In the genomic region with DNA sequence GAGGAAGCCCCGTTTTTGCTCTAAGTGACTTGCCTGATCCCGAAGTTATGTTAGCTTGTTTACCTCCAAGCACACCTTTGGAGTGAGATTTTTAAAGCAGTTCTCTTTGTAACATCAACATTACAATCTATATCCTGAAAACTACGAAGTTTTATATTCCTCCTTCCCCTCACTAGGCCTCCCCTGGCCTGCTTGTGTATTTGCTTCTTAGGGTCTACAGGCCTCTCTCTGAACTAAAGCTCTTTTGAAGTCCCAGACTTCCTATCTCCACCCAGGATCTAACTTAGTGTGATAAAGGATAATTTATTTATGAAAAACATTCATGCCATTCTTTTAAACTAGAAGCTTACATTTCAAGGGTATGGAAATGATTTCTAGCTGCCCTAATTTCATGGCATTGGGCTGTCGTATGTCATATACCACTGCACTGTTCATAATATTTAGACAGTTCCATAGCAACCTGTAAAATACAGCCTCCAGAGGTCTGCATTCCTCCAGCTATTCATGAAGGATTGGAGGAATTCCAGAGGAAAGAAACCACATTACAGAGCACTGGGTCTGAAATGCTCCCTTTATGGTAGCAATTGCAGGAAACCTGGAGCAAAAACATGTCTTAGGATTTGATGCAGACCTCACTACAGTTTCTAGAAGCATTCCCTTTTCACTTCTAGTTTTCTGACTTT, we compare ENCODE assay signal across 8 cellular contexts. TPM values are rescaled to one million over a fixed set of nuclear protein-coding genes. Genes with fewer than 3 reads are reported as not detected.
DNase-seq lines count a peak whose midpoint lies in the region; ATAC-seq, FAIRE-seq and TF ChIP-seq lines count a peak whose summit lies in the region.

No MANE protein-coding gene starts in this region.

- H3K4ac ChIP-seq in H9 (ENCODE audit: low read depth, low read length): no peak overlapping the region

- no peak overlapping the region for H2BK15ac ChIP-seq in H9 (ENCODE audit: low read depth, low read length)

- peak overlapping the region; percentile 92 for H2BK120ac ChIP-seq in H9 (ENCODE audit: low read depth, low read length, poor library complexity, severe bottlenecking)

- peak overlapping the region; percentile 94 for H2BK20ac ChIP-seq in H9 (ENCODE audit: low read depth, low read length, poor library complexity, severe bottlenecking)

- H4K91ac ChIP-seq in H9 (ENCODE audit: insufficient read length, low read depth, low read length): no peak overlapping the region

- no peaks in the 10 kb centered on the region for H3K23me2 ChIP-seq in H9 (ENCODE audit: insufficient read length, low read depth, low read length, poor library complexity, severe bottlenecking)

- peak; percentile 25 for FAIRE-seq in A204.1 (lab: Jason Lieb, UNC)

- H4K8ac ChIP-seq in H9 (replicated peaks; ENCODE audit: insufficient read length, low read depth, low read length): no peak overlapping the region

- H3K9me3 ChIP-seq in H9 (ENCODE audit: control insufficient read depth, low read depth, low read length): no peaks in the 10 kb centered on the region

- peak overlapping the region; percentile 69 for H4K5ac ChIP-seq in H9 (ENCODE audit: insufficient read length, low read depth, low read length)

- H3K9me3 Mint-ChIP-seq in H9 (peaks cover 0 to 3% of the 10 kb centered on the region in 2 experiments; a peak in 2 of 5 replicates), WTC11 (peaks cover 9% of the 10 kb centered on the region)

- peak overlapping the region; percentile 70 for H3K18ac ChIP-seq in H9 (ENCODE audit: insufficient read length, low read depth, low read length)

- H3K27ac Mint-ChIP-seq in H9 (peak overlapping the region; percentile 77 to 88 (median 82); a peak in 6 of 7 replicates), WTC11 (peak overlapping the region; percentile 94)

- no peak overlapping the region for H3K56ac ChIP-seq in H9 (ENCODE audit: insufficient read length, low read depth, low read length)

- peak overlapping the region; percentile 72 for H2BK5ac ChIP-seq in H9 (ENCODE audit: insufficient read length, low read length)

- no peak overlapping the region for H2AFZ ChIP-seq in H9 (ENCODE audit: low read length)

- H3K27me3 Mint-ChIP-seq in H9 (ENCODE audit: low read depth) (no peaks in the 10 kb centered on the region), WTC11 (ENCODE audit: low read depth) (no peaks in the 10 kb centered on the region)

- peaks cover 11 to 14% of the 10 kb centered on the region in 2 experiments for H3K4me1 Mint-ChIP-seq in H9
- peaks cover 24% of the 10 kb centered on the region for H3K4me1 Mint-ChIP-seq in WTC11

- CTCF ChIA-PET in WTC11 (lab: Charles Lee): interaction anchor here (0.7 kb wide), 1 partner anchor 1014 kb away, joined by 3 read pairs; no protein-coding TSS in a partner anchor

- H2BK12ac ChIP-seq in H9 (ENCODE audit: insufficient read length, low read depth, low read length): peak overlapping the region; percentile 73

- no peaks in the 10 kb centered on the region for H3K79me2 ChIP-seq in H9 (ENCODE audit: insufficient read depth, low read length)

- H3K9ac ChIP-seq in H9 (ENCODE audit: extremely low read depth, insufficient read length, low read length): no peak overlapping the region

- DNase-seq in H9: no peak
- no peak for DNase-seq in WTC11 (ENCODE audit: low spot score)
- DNase-seq in glomerular visceral epithelial cell (ENCODE audit: extremely low spot score): peak; percentile 97
- DNase-seq in retina: peak; percentile 20
- no peak for DNase-seq in mesenteric fat pad (ENCODE audit: low spot score)
- no peak for DNase-seq in NCI-H345 treated with DMSO at 0.1 percent for 48 hours (lab: John Stamatoyannopoulos, UW; ENCODE audit: unreplicated experiment)

- H3K4me3 Mint-ChIP-seq in H9: no peak overlapping the region
- H3K4me3 Mint-ChIP-seq in WTC11: no peak overlapping the region

- H2AK5ac ChIP-seq in H9 (ENCODE audit: insufficient read length, low read length): no peak overlapping the region

- peak overlapping the region; percentile 87 for H3K27ac ChIP-seq in H9 (ENCODE audit: insufficient read length, low read depth, low read length)

- peaks cover 5% of the 10 kb centered on the region; the same call in 1 of the 2 replicates for H3K4me1 ChIP-seq in H9 (ENCODE audit: insufficient read depth, low read length)

- POLR2A ChIA-PET in WTC11 (lab: Charles Lee): no interaction called here

- TF ChIP-seq CTCF in H9 (conservative IDR thresholded peaks at IDR 0.05) (no peak), WTC11 (IDR thresholded peaks at IDR 0.05) (no peak)

- H3K4me2 ChIP-seq in H9 (ENCODE audit: insufficient read depth, insufficient read length, low read length): no peak overlapping the region

- WGBS in H9 (ENCODE audit: extremely low coverage, insufficient read length, low lambda C conversion rate): no CpG with 5 or more reads among the region's 4 CpGs

- no peaks in the 10 kb centered on the region for H3K79me1 ChIP-seq in H9 (ENCODE audit: insufficient read depth, low read depth, low read length, poor library complexity, severe bottlenecking)

- peaks cover 5 to 7% (median 6%) of the 10 kb centered on the region in 3 experiments; a peak in 5 of 7 replicates for H3K36me3 Mint-ChIP-seq in H9 (ENCODE audit: insufficient read depth in 1 of 3, low read depth in 3 of 3)
- H3K36me3 Mint-ChIP-seq in WTC11: peaks cover 8% of the 10 kb centered on the region

- no peaks in the 10 kb centered on the region for H4K20me1 ChIP-seq in H9 (ENCODE audit: control insufficient read depth, insufficient read depth, insufficient read length)

- H3T11ph ChIP-seq in H9 (ENCODE audit: low read length): no peak overlapping the region

- H3K23ac ChIP-seq in H9 (ENCODE audit: insufficient read length, low read depth, low read length): no peak overlapping the region

- H3K14ac ChIP-seq in H9 (ENCODE audit: insufficient read depth, low read length): no peak overlapping the region; the same call in 1 of the 2 replicates

- no peaks in the 10 kb centered on the region for H3K27me3 ChIP-seq in H9 (ENCODE audit: insufficient read depth, low read length)

- ATAC-seq in WTC11 (peak; percentile 95), GM18861 (IDR thresholded peaks at IDR 0.05; ENCODE audit: unreplicated experiment) (no peak)

TF ChIP-seq in WTC11, 78 proteins besides CTCF, POLR2A, EP300 and RAD21:
- TF ChIP-seq CREM (CRISPR knock-in tag; IDR thresholded peaks at IDR 0.05): no peak
- TF ChIP-seq, protein P1, sequence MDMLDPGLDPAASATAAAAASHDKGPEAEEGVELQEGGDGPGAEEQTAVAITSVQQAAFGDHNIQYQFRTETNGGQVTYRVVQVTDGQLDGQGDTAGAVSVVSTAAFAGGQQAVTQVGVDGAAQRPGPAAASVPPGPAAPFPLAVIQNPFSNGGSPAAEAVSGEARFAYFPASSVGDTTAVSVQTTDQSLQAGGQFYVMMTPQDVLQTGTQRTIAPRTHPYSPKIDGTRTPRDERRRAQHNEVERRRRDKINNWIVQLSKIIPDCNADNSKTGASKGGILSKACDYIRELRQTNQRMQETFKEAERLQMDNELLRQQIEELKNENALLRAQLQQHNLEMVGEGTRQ (CRISPR knock-in tag; IDR thresholded peaks at IDR 0.05): no peak

RNA-seq across cellular contexts. Expression of a gene that starts 36.0 kb away (rescaled TPM):
- total RNA-seq in H9 (2021) (not detected in 2 replicates), WTC11 (2021) (0.14 to 0.22 TPM in 2 of 3 replicates, not detected in the other), mesenteric fat pad (35.9 TPM)

Comparison
In these comparisons a context has a peak if more than half of its experiments do, and no peak if none do; other contexts are left out.
1. DNase-seq: peak in glomerular visceral epithelial cell (single experiment) and retina (single experiment); none in H9 (single experiment), WTC11 (single experiment), mesenteric fat pad (single experiment) and NCI-H345 treated with DMSO at 0.1 percent for 48 hours (single experiment).
2. RNA of a gene that starts 36.0 kb away (total RNA-seq): 35.9 TPM in mesenteric fat pad (single experiment); 0.14 to 0.22 TPM in WTC11 and not detected in H9; every median in the first group is over 10 times any median in the second.